Comparison of ENCODE assay signal across 8 cellular contexts in the genomic region with DNA sequence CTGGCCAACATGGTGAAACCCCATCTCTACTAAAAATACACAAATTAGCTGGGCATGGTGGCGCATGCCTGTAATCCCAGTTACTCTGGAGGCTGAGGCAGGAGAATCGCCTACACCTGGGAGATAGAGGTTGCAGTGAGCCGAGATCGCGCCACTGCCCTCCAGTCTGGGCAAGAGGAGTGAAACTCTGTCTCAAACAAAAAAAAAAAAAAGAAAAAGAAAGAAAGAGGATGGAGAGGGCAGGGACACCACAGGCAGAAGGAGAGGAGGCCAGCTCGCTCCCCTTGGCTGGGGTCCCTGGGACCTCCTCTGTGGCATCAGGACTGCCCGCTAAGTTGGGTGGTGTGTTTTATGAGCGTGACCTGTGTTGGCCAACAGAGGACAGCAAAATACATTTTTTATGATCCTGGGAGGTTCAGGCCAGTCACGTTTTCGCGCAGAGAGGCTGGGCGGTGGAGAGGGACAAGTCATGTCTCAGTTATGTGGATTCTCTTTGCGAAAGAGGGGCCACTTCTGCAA.
DNase-seq lines count a peak whose midpoint lies in the region; ATAC-seq, FAIRE-seq and TF ChIP-seq lines count a peak whose summit lies in the region.

No MANE protein-coding gene starts in this region.

- H3K4me1 ChIP-seq in mesodermal cell (ENCODE audit: control insufficient read depth, insufficient read depth, low read length, poor library complexity, severe bottlenecking) (peaks cover 9% of the 10 kb centered on the region), thoracic aorta (ENCODE audit: control insufficient read depth in 1 of 2, low read depth in 2 of 2) (peaks cover 0 to 20% of the 10 kb centered on the region in 2 donors)

- H3K9me3 Mint-ChIP-seq in endothelial cell (ENCODE audit: unreplicated experiment), result no peaks in the 10 kb centered on the region

- H3K4me3 ChIP-seq in mesodermal cell (ENCODE audit: extremely low read depth, insufficient read depth, low read length, poor library complexity, severe bottlenecking) (peak overlapping the region; percentile 44), thoracic aorta (peak overlapping the region; percentile 99)

- DNase-seq in DMS53 treated with DMSO at 0.1 percent for 48 hours (lab: John Stamatoyannopoulos, UW; ENCODE audit: unreplicated experiment) (peak; percentile 52), H54 (ENCODE audit: insufficient read length, low spot score) (peak; percentile 80), NCI-H146 treated with DMSO at 0.1 percent for 48 hours (lab: John Stamatoyannopoulos, UW; ENCODE audit: unreplicated experiment) (peak; percentile 68), UCSD-AML1 (lab: John Stamatoyannopoulos, UW; ENCODE audit: unreplicated experiment) (peak; percentile 54), endothelial cell (ENCODE audit: low spot score) (peak; percentile 54), thoracic aorta (ENCODE audit: low spot score) (peak; percentile 49)

- peak overlapping the region; percentile 68 for H3K4me3 Mint-ChIP-seq in endothelial cell (ENCODE audit: unreplicated experiment)

- WGBS in mesodermal cell (ENCODE audit: insufficient coverage in 2 of 2), 2 experiments, result 38 to 44% methylated on average over 11 to 12 of the region's 13 CpGs

- H3K36me3 Mint-ChIP-seq in endothelial cell (ENCODE audit: low read depth, unreplicated experiment), result no peaks in the 10 kb centered on the region

- H3K27me3 Mint-ChIP-seq in endothelial cell (ENCODE audit: unreplicated experiment), result peaks cover 11% of the 10 kb centered on the region

- no peak overlapping the region for H3K27ac Mint-ChIP-seq in endothelial cell (ENCODE audit: unreplicated experiment)

- no peaks in the 10 kb centered on the region for H3K27me3 ChIP-seq in thoracic aorta (replicated peaks; ENCODE audit: insufficient read depth)

- TF ChIP-seq CTCF in endothelial cell (IDR thresholded peaks at IDR 0.05; ENCODE audit: unreplicated experiment), result no peak
- peak; percentile 55 for TF ChIP-seq CTCF in thoracic aorta (IDR thresholded peaks at IDR 0.05)

- peak overlapping the region; percentile 8 for H3K27ac ChIP-seq in mesodermal cell (ENCODE audit: low read depth, low read length, severe bottlenecking)
- H3K27ac ChIP-seq in thoracic aorta, result peak overlapping the region; percentile 88 to 90

- peak; percentile 59 for ATAC-seq in thoracic aorta (ENCODE audit: insufficient number of reproducible peaks, low FRiP score, low read depth)
- no peak for ATAC-seq in HG02571 (IDR thresholded peaks at IDR 0.05; ENCODE audit: unreplicated experiment)

- H3K36me3 ChIP-seq in mesodermal cell (ENCODE audit: control insufficient read depth, insufficient read depth, low read length) (no peaks in the 10 kb centered on the region), thoracic aorta (no peaks in the 10 kb centered on the region)

- peaks cover 7% of the 10 kb centered on the region for H3K4me1 Mint-ChIP-seq in endothelial cell (ENCODE audit: unreplicated experiment)

- peak; percentile 85 for FAIRE-seq in H54 (lab: Jason Lieb, UNC)

- H3K9me3 ChIP-seq in mesodermal cell (ENCODE audit: control insufficient read depth, low read length) (no peaks in the 10 kb centered on the region), thoracic aorta (no peaks in the 10 kb centered on the region)

- no peak for TF ChIP-seq POLR2A in H54 (IDR thresholded peaks at IDR 0.05; ENCODE audit: low read depth, low read length)
